ENCODE assay signal across 8 cellular contexts in genomic region chr11:86799680-86800075, GRCh38. TPM values are rescaled to one million over a fixed set of nuclear protein-coding genes. Genes with fewer than 3 reads are reported as not detected.
DNase-seq lines count a peak whose midpoint lies in the region; ATAC-seq and TF ChIP-seq lines count a peak whose summit lies in the region.

No MANE protein-coding gene starts in this region.

- no peak for DNase-seq in activated T-cell treated with anti-CD3 and anti-CD28 coated beads, Interleukin-2, amount 50 U/mL, for 72 hours
- DNase-seq in activated T-cell treated with anti-CD3 and anti-CD28 coated beads for 4 hours (no peak), choroid plexus epithelial cell (ENCODE audit: low read depth) (peak; percentile 57), lower lobe of right lung (no peak), ACHN (no peak), NCI-H1105 treated with DMSO at 0.1 percent for 48 hours (lab: John Stamatoyannopoulos, UW) (no peak)
- DNase-seq in stimulated activated CD4-positive, alpha-beta T cell treated with anti-CD3 and anti-CD28 coated beads, Interleukin-2, amount 100 ng/mL, for 24 hours = no peak

- H3K27ac Mint-ChIP-seq in activated T-cell treated with anti-CD3 and anti-CD28 coated beads, Interleukin-2, amount 50 U/mL, for 72 hours = no peak overlapping the region

- peaks cover 36% of the 10 kb centered on the region for H3K4me1 Mint-ChIP-seq in activated T-cell treated with anti-CD3 and anti-CD28 coated beads, Interleukin-2, amount 50 U/mL, for 72 hours (ENCODE audit: low read depth)

- peaks cover 5% of the 10 kb centered on the region for H3K27me3 ChIP-seq in lower lobe of right lung (ENCODE audit: low read depth)

- H3K9me3 ChIP-seq in lower lobe of right lung = no peaks in the 10 kb centered on the region

- whole genome bisulfite sequencing in urinary bladder = 44% methylated on average over 13 of the region's 13 CpGs

- H3K4me3 Mint-ChIP-seq in activated T-cell treated with anti-CD3 and anti-CD28 coated beads, Interleukin-2, amount 50 U/mL, for 72 hours = peak overlapping the region; percentile 62 to 79

- H3K36me3 ChIP-seq in lower lobe of right lung (no peaks in the 10 kb centered on the region), urinary bladder (ENCODE audit: insufficient read depth) (no peaks in the 10 kb centered on the region)

- peak overlapping the region; percentile 73 for H3K4me3 ChIP-seq in choroid plexus epithelial cell (ENCODE audit: low read depth, low read length)
- peak overlapping the region; percentile 61 for H3K4me3 ChIP-seq in lower lobe of right lung
- peak overlapping the region; percentile 74 for H3K4me3 ChIP-seq in urinary bladder (ENCODE audit: low read depth, low read length)

- H3K27me3 Mint-ChIP-seq in activated T-cell treated with anti-CD3 and anti-CD28 coated beads, Interleukin-2, amount 50 U/mL, for 72 hours (ENCODE audit: low read depth) = peaks cover 64% of the 10 kb centered on the region

- ATAC-seq in activated T-cell treated with anti-CD3 and anti-CD28 coated beads, Interleukin-2, amount 50 U/mL, for 72 hours (replicated peaks in 1 of 2) = no peak
- ATAC-seq in lower lobe of right lung = peak in 1 of 2 donors; percentile 6

- in situ Hi-C loops in ACHN (cut with HindIII; ENCODE audit: low pct_ligation_motif_present, low pct_unique_long_range_greater_than_20kb, low sequenced_read_pairs) = no loop called here

- intact Hi-C loops in lower lobe of right lung (cut with DNase I) = no loop called here

- H3K27ac ChIP-seq in lower lobe of right lung (peak overlapping the region; percentile 69), urinary bladder (ENCODE audit: low read depth) (no peak overlapping the region)

- peak; percentile 50 for TF ChIP-seq CTCF in choroid plexus epithelial cell (conservative IDR thresholded peaks at IDR 0.05; ENCODE audit: low read depth, low read length)
- TF ChIP-seq CTCF in lower lobe of right lung (IDR thresholded peaks at IDR 0.05) = no peak

- no peaks in the 10 kb centered on the region for H3K9me3 Mint-ChIP-seq in activated T-cell treated with anti-CD3 and anti-CD28 coated beads, Interleukin-2, amount 50 U/mL, for 72 hours

- H3K36me3 Mint-ChIP-seq in activated T-cell treated with anti-CD3 and anti-CD28 coated beads, Interleukin-2, amount 50 U/mL, for 72 hours (ENCODE audit: insufficient read depth in 2 of 2) = no peaks in the 10 kb centered on the region

- H3K4me1 ChIP-seq in lower lobe of right lung = peaks cover 27% of the 10 kb centered on the region
- H3K4me1 ChIP-seq in urinary bladder (ENCODE audit: insufficient read depth) = no peaks in the 10 kb centered on the region

RNA-seq across cellular contexts. Expression of gene PRSS23, which starts 0.7 kb away (rescaled TPM):
- total RNA-seq in activated T-cell treated with anti-CD3 and anti-CD28 coated beads, Interleukin-2, amount 50 U/mL, for 72 hours = 1 to 10 TPM in 1 of 2 donors, under 1 TPM in 1; 0.65 to 1.4 TPM
- total RNA-seq in lower lobe of right lung (40.3 TPM), urinary bladder (169 TPM)
- 146 TPM for polyA plus RNA-seq in urinary bladder

Comparison
In these comparisons a context has a peak if more than half of its experiments do, and no peak if none do; other contexts are left out.
1. RNA of gene PRSS23, which starts 0.7 kb away (total RNA-seq): 169 TPM in urinary bladder (single experiment) and 40.3 TPM in lower lobe of right lung (single experiment); 0.65 to 1.4 TPM in activated T-cell treated with anti-CD3 and anti-CD28 coated beads, Interleukin-2, amount 50 U/mL, for 72 hours; every median in the first group is over 10 times any median in the second.
2. Peak in every context shown above with its lines, with median percentiles within 50 percentile points of each other: H3K4me3 ChIP-seq.